In the genomic region with DNA sequence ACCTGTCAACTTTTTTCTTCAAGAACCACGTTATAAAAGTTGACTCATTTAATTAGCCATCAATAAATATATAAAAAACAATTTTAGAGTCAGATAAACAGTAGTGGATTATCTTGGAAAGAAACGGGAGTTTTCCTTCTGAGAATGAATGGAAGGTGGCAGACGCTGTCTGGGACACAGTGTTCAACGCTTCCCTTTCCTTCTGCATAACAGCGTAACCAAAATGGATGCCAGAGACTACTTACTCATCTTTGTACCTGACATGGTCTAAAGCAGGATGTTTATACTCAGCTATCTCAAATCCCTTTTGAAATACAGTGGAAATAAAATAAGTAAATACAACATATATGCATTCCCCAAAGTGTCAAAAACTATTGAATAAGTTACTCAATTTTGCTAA, we compare ENCODE assay signal across 20 cellular contexts.
"Had no signal": no experiment of that assay in that cellular context is flagged by ENCODE, and none has a peak within 500 bp of the region (broad histone marks: within the 10 kb centered on the region; RNA-seq: fewer than 3 reads in every experiment).

No MANE protein-coding gene starts in this region.

- H3K9me3 Mint-ChIP-seq: effector memory CD8-positive, alpha-beta T cell; nephron; stimulated activated memory B cell treated with anti-CD40 and anti-IgM and Interleukin-4, amounts not matched to agents 10 μg/mL and 1 μg/mL and 100 μg/mL, for 72 hours; type B pancreatic cell had no signal

- H3K36me3 Mint-ChIP-seq: immature natural killer cell; naive thymus-derived CD4-positive, alpha-beta T cell; stimulated activated memory B cell treated with anti-CD40 and anti-IgM and Interleukin-4, amounts not matched to agents 10 μg/mL and 1 μg/mL and 100 μg/mL, for 72 hours; type B pancreatic cell had no signal

- H3K27ac Mint-ChIP-seq: effector memory CD8-positive, alpha-beta T cell; immature natural killer cell; naive thymus-derived CD4-positive, alpha-beta T cell; stimulated activated memory B cell treated with anti-CD40 and anti-IgM and Interleukin-4, amounts not matched to agents 10 μg/mL and 1 μg/mL and 100 μg/mL, for 72 hours had no signal

- H3K4me3 ChIP-seq: coronary artery, prostate gland, sigmoid colon, testis, tibial artery had no signal

- H3K4me1 Mint-ChIP-seq: immature natural killer cell; stimulated activated memory B cell treated with anti-CD40 and anti-IgM and Interleukin-4, amounts not matched to agents 10 μg/mL and 1 μg/mL and 100 μg/mL, for 72 hours had no signal

- H3K27ac ChIP-seq: coronary artery, prostate gland, testis, tibial artery had no signal

- H3K27me3 ChIP-seq: sigmoid colon, testis, tibial artery had no signal

- H3K4me1 ChIP-seq: prostate gland had no signal

- H3K27me3 Mint-ChIP-seq: stimulated activated memory B cell treated with anti-CD40 and anti-IgM and Interleukin-4, amounts not matched to agents 10 μg/mL and 1 μg/mL and 100 μg/mL, for 72 hours; type B pancreatic cell had no signal

- H3K36me3 ChIP-seq: prostate gland, sigmoid colon, tibial artery had no signal

- DNase-seq: effector memory CD8-positive, alpha-beta T cell; erythroblast; hypothalamus; immature natural killer cell; mesenchymal stem cell; midbrain; naive thymus-derived CD4-positive, alpha-beta T cell; nucleus accumbens; right cardiac atrium; sigmoid colon; stimulated activated CD4-positive, alpha-beta T cell treated with anti-CD3 and anti-CD28 coated beads, Interleukin-2, amount 100 ng/mL, for 24 hours; stimulated activated CD4-positive, alpha-beta T cell treated with anti-CD3 and anti-CD28 coated beads, Interleukin-4, amount 100 ng/mL, for 4 hours; stimulated activated naive CD8-positive, alpha-beta T cell treated with anti-CD3 and anti-CD28 coated beads, Interleukin-15, Interleukin-2, amounts not matched to agents 100 U/mL and 50 U/mL, for 24 hours; testis; tibial artery had no signal

- H3K9me3 ChIP-seq: prostate gland, sigmoid colon, testis, tibial artery had no signal

- H3K4me3 Mint-ChIP-seq: effector memory CD8-positive, alpha-beta T cell; immature natural killer cell; naive thymus-derived CD4-positive, alpha-beta T cell; nephron; stimulated activated memory B cell treated with anti-CD40 and anti-IgM and Interleukin-4, amounts not matched to agents 10 μg/mL and 1 μg/mL and 100 μg/mL, for 72 hours had no signal

- ATAC-seq: effector memory CD8-positive, alpha-beta T cell; naive thymus-derived CD4-positive, alpha-beta T cell; stimulated activated memory B cell treated with anti-CD40 and anti-IgM and Interleukin-4, amounts not matched to agents 10 μg/mL and 1 μg/mL and 100 μg/mL, for 72 hours; stimulated activated naive CD8-positive, alpha-beta T cell treated with anti-CD3 and anti-CD28 coated beads, Interleukin-15, Interleukin-2, amounts not matched to agents 100 U/mL and 50 U/mL, for 24 hours had no signal
